1 cellular context compared by ENCODE assay signal in genomic region chr6:138593100-138593877, GRCh38.
TF ChIP-seq lines count a peak whose summit lies in the region.

No MANE protein-coding gene starts in this region.

TF ChIP-seq in HepG2, 621 proteins besides CTCF, POLR2A, EP300 and RAD21 (continued from another document and continues in another):
- TF ChIP-seq, protein P1, sequence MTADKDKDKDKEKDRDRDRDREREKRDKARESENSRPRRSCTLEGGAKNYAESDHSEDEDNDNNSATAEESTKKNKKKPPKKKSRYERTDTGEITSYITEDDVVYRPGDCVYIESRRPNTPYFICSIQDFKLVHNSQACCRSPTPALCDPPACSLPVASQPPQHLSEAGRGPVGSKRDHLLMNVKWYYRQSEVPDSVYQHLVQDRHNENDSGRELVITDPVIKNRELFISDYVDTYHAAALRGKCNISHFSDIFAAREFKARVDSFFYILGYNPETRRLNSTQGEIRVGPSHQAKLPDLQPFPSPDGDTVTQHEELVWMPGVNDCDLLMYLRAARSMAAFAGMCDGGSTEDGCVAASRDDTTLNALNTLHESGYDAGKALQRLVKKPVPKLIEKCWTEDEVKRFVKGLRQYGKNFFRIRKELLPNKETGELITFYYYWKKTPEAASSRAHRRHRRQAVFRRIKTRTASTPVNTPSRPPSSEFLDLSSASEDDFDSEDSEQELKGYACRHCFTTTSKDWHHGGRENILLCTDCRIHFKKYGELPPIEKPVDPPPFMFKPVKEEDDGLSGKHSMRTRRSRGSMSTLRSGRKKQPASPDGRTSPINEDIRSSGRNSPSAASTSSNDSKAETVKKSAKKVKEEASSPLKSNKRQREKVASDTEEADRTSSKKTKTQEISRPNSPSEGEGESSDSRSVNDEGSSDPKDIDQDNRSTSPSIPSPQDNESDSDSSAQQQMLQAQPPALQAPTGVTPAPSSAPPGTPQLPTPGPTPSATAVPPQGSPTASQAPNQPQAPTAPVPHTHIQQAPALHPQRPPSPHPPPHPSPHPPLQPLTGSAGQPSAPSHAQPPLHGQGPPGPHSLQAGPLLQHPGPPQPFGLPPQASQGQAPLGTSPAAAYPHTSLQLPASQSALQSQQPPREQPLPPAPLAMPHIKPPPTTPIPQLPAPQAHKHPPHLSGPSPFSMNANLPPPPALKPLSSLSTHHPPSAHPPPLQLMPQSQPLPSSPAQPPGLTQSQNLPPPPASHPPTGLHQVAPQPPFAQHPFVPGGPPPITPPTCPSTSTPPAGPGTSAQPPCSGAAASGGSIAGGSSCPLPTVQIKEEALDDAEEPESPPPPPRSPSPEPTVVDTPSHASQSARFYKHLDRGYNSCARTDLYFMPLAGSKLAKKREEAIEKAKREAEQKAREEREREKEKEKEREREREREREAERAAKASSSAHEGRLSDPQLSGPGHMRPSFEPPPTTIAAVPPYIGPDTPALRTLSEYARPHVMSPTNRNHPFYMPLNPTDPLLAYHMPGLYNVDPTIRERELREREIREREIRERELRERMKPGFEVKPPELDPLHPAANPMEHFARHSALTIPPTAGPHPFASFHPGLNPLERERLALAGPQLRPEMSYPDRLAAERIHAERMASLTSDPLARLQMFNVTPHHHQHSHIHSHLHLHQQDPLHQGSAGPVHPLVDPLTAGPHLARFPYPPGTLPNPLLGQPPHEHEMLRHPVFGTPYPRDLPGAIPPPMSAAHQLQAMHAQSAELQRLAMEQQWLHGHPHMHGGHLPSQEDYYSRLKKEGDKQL (CRISPR knock-in tag; IDR thresholded peaks at IDR 0.05; ENCODE audit: low read depth) = 0 out of 2 replicates have a peak, but pooled peaks have one; percentile 29
- TF ChIP-seq ZNF274 (CRISPR knock-in tag; IDR thresholded peaks at IDR 0.05) (no peak), EZH2 (conservative IDR thresholded peaks at IDR 0.05; ENCODE audit: low read depth, low read length) (no peak), GABPB1 (CRISPR knock-in tag; IDR thresholded peaks at IDR 0.05) (peak; percentile 62; the same call in 1 of the 2 replicates), ZSCAN9 (CRISPR knock-in tag; IDR thresholded peaks at IDR 0.05; ENCODE audit: borderline replicate concordance) (peak; percentile 87; the same call in 1 of the 2 replicates), MIXL1 (CRISPR knock-in tag; IDR thresholded peaks at IDR 0.05) (no peak; the same call in 1 of the 2 replicates), MATR3 (CRISPR knock-in tag; IDR thresholded peaks at IDR 0.05) (no peak), ZMYM2 (CRISPR knock-in tag; IDR thresholded peaks at IDR 0.05) (no peak), HOXA5 (CRISPR knock-in tag; IDR thresholded peaks at IDR 0.05) (peak; percentile 59; the same call in 1 of the 2 replicates), ZBTB2 (CRISPR knock-in tag; IDR thresholded peaks at IDR 0.05; ENCODE audit: low read depth) (no peak), ZNF34 (CRISPR knock-in tag; IDR thresholded peaks at IDR 0.05; ENCODE audit: borderline replicate concordance) (no peak), ZNF564 (CRISPR knock-in tag; IDR thresholded peaks at IDR 0.05) (0 out of 2 replicates have a peak, but pooled peaks have one; percentile 22), CEBPG (CRISPR knock-in tag; IDR thresholded peaks at IDR 0.05) (peak; percentile 36; the same call in 1 of the 2 replicates), MIER3 (CRISPR knock-in tag; IDR thresholded peaks at IDR 0.05; ENCODE audit: borderline replicate concordance) (peak; percentile 41; the same call in 1 of the 2 replicates), TRIM24 (CRISPR knock-in tag; IDR thresholded peaks at IDR 0.05) (no peak), ZNF737 (CRISPR knock-in tag; IDR thresholded peaks at IDR 0.05; ENCODE audit: borderline replicate concordance) (no peak), ZBTB1 (CRISPR knock-in tag; IDR thresholded peaks at IDR 0.05; ENCODE audit: borderline replicate concordance) (no peak), ZNF446 (CRISPR knock-in tag; IDR thresholded peaks at IDR 0.05) (no peak), KLF13 (CRISPR knock-in tag; IDR thresholded peaks at IDR 0.05) (no peak), ZNF563 (CRISPR knock-in tag; IDR thresholded peaks at IDR 0.05) (no peak), FOXO1 (CRISPR knock-in tag; IDR thresholded peaks at IDR 0.05) (no peak; the same call in 1 of the 2 replicates), NR1H2 (CRISPR knock-in tag; IDR thresholded peaks at IDR 0.05; ENCODE audit: borderline replicate concordance, low read depth) (no peak), AHR (CRISPR knock-in tag; IDR thresholded peaks at IDR 0.05) (peak; percentile 71; the same call in 1 of the 2 replicates), PBX2 (CRISPR knock-in tag; IDR thresholded peaks at IDR 0.05) (no peak), HOXA7 (CRISPR knock-in tag; IDR thresholded peaks at IDR 0.05) (no peak), ZNF652 (CRISPR knock-in tag; IDR thresholded peaks at IDR 0.05; ENCODE audit: borderline replicate concordance, low read depth) (no peak), ZNF24 (IDR thresholded peaks at IDR 0.05) (peak; percentile 91), NR2C2 (CRISPR knock-in tag; IDR thresholded peaks at IDR 0.05; ENCODE audit: borderline replicate concordance) (peak; percentile 60; the same call in 1 of the 2 replicates), MAZ (IDR thresholded peaks at IDR 0.05; ENCODE audit: borderline replicate concordance, low read depth, low read length) (no peak), MAZ (CRISPR knock-in tag; IDR thresholded peaks at IDR 0.05; ENCODE audit: low read depth) (peak; percentile 51; the same call in 1 of the 2 replicates), PCBP1 (IDR thresholded peaks at IDR 0.05; ENCODE audit: borderline replicate concordance, low read depth, low read length) (no peak), ZNF772 (CRISPR knock-in tag; IDR thresholded peaks at IDR 0.05) (0 out of 2 replicates have a peak, but pooled peaks have one; percentile 38), NFE2L2 (IDR thresholded peaks at IDR 0.05; ENCODE audit: low read length) (no peak), ASH2L (IDR thresholded peaks at IDR 0.05; ENCODE audit: insufficient read length, low read depth, low read length) (peak; percentile 90), TP53 (CRISPR knock-in tag; conservative IDR thresholded peaks at IDR 0.05) (0 out of 2 replicates have a peak, but pooled peaks have one; percentile 40), NCOR1 (IDR thresholded peaks at IDR 0.05; ENCODE audit: borderline replicate concordance, low read length) (peak; percentile 77; the same call in 1 of the 2 replicates), HNRNPLL (IDR thresholded peaks at IDR 0.05; ENCODE audit: low read depth, low read length, poor library complexity, severe bottlenecking) (no peak), ZNF574 (CRISPR knock-in tag; IDR thresholded peaks at IDR 0.05) (0 out of 2 replicates have a peak, but pooled peaks have one; percentile 41), ZNF674 (CRISPR knock-in tag; IDR thresholded peaks at IDR 0.05; ENCODE audit: low read depth) (no peak), ADNP (CRISPR knock-in tag; IDR thresholded peaks at IDR 0.05) (no peak)
- TF ChIP-seq, protein P2, sequence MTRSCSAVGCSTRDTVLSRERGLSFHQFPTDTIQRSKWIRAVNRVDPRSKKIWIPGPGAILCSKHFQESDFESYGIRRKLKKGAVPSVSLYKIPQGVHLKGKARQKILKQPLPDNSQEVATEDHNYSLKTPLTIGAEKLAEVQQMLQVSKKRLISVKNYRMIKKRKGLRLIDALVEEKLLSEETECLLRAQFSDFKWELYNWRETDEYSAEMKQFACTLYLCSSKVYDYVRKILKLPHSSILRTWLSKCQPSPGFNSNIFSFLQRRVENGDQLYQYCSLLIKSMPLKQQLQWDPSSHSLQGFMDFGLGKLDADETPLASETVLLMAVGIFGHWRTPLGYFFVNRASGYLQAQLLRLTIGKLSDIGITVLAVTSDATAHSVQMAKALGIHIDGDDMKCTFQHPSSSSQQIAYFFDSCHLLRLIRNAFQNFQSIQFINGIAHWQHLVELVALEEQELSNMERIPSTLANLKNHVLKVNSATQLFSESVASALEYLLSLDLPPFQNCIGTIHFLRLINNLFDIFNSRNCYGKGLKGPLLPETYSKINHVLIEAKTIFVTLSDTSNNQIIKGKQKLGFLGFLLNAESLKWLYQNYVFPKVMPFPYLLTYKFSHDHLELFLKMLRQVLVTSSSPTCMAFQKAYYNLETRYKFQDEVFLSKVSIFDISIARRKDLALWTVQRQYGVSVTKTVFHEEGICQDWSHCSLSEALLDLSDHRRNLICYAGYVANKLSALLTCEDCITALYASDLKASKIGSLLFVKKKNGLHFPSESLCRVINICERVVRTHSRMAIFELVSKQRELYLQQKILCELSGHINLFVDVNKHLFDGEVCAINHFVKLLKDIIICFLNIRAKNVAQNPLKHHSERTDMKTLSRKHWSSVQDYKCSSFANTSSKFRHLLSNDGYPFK (CRISPR knock-in tag; IDR thresholded peaks at IDR 0.05; ENCODE audit: borderline replicate concordance) = no peak
- TF ChIP-seq, protein P3, sequence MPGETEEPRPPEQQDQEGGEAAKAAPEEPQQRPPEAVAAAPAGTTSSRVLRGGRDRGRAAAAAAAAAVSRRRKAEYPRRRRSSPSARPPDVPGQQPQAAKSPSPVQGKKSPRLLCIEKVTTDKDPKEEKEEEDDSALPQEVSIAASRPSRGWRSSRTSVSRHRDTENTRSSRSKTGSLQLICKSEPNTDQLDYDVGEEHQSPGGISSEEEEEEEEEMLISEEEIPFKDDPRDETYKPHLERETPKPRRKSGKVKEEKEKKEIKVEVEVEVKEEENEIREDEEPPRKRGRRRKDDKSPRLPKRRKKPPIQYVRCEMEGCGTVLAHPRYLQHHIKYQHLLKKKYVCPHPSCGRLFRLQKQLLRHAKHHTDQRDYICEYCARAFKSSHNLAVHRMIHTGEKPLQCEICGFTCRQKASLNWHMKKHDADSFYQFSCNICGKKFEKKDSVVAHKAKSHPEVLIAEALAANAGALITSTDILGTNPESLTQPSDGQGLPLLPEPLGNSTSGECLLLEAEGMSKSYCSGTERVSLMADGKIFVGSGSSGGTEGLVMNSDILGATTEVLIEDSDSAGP (CRISPR knock-in tag; IDR thresholded peaks at IDR 0.05; ENCODE audit: borderline replicate concordance) = no peak
- TF ChIP-seq, protein P4, sequence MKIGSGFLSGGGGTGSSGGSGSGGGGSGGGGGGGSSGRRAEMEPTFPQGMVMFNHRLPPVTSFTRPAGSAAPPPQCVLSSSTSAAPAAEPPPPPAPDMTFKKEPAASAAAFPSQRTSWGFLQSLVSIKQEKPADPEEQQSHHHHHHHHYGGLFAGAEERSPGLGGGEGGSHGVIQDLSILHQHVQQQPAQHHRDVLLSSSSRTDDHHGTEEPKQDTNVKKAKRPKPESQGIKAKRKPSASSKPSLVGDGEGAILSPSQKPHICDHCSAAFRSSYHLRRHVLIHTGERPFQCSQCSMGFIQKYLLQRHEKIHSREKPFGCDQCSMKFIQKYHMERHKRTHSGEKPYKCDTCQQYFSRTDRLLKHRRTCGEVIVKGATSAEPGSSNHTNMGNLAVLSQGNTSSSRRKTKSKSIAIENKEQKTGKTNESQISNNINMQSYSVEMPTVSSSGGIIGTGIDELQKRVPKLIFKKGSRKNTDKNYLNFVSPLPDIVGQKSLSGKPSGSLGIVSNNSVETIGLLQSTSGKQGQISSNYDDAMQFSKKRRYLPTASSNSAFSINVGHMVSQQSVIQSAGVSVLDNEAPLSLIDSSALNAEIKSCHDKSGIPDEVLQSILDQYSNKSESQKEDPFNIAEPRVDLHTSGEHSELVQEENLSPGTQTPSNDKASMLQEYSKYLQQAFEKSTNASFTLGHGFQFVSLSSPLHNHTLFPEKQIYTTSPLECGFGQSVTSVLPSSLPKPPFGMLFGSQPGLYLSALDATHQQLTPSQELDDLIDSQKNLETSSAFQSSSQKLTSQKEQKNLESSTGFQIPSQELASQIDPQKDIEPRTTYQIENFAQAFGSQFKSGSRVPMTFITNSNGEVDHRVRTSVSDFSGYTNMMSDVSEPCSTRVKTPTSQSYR (CRISPR knock-in tag; IDR thresholded peaks at IDR 0.05; ENCODE audit: borderline replicate concordance) = no peak
- TF ChIP-seq, protein P5, sequence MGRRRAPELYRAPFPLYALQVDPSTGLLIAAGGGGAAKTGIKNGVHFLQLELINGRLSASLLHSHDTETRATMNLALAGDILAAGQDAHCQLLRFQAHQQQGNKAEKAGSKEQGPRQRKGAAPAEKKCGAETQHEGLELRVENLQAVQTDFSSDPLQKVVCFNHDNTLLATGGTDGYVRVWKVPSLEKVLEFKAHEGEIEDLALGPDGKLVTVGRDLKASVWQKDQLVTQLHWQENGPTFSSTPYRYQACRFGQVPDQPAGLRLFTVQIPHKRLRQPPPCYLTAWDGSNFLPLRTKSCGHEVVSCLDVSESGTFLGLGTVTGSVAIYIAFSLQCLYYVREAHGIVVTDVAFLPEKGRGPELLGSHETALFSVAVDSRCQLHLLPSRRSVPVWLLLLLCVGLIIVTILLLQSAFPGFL (CRISPR knock-in tag; IDR thresholded peaks at IDR 0.05) = no peak
